In the genomic region with DNA sequence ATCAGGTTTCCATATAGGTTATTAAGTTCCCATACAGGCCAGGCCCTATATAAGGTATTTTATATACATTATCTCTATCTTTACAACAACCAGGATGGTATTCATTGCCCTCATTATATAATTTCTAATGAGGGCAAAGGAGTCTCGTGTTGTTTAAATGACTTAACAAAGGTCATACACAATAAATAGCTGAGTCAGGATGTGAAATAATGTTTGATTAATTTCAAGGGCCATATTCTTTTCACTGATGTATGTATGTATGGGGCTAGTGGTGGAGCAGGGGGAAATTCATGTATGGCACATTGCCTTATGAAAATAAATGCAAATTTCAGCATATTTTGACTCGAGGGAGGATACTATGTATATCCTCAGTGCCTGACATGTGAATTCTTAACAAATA, we compare ENCODE assay signal across 18 cellular contexts.
DNase-seq lines count a peak whose midpoint lies in the region; ATAC-seq, FAIRE-seq and TF ChIP-seq lines count a peak whose summit lies in the region.
"Had no signal": no experiment of that assay in that cellular context is flagged by ENCODE, and none has a peak within 500 bp of the region (broad histone marks: within the 10 kb centered on the region; RNA-seq: fewer than 3 reads in every experiment).

No MANE protein-coding gene starts in this region.

- H3K36me3 ChIP-seq in K562 (ENCODE audit: control insufficient read depth, insufficient read depth, low read length) (no peaks in the 10 kb centered on the region), left ventricle myocardium inferior (no peaks in the 10 kb centered on the region), MM.1S (replicated peaks; ENCODE audit: insufficient read depth, low read length) (no peaks in the 10 kb centered on the region)

- H3K4me3 ChIP-seq in A549 = no peak overlapping the region
- no peak overlapping the region for H3K4me3 ChIP-seq in K562
- no peak overlapping the region for H3K4me3 ChIP-seq in left ventricle myocardium inferior
- no peak overlapping the region for H3K4me3 ChIP-seq in MM.1S (ENCODE audit: low read length)
- H3K4me3 ChIP-seq: GM23338 had no signal

- no peak overlapping the region for H3K4me2 ChIP-seq in A549
- no peak overlapping the region for H3K4me2 ChIP-seq in K562 (ENCODE audit: insufficient read depth, low read length)
- H3K4me2 ChIP-seq in MM.1S (ENCODE audit: low read depth, low read length) = no peak overlapping the region
- H3K4me2 ChIP-seq: GM23338 had no signal

- H3K9me3 ChIP-seq in A549 = no peaks in the 10 kb centered on the region
- no peaks in the 10 kb centered on the region for H3K9me3 ChIP-seq in K562 (replicated peaks; ENCODE audit: control insufficient read depth, insufficient read depth, low read depth, low read length)
- H3K9me3 ChIP-seq in left ventricle myocardium inferior (replicated peaks) = no peaks in the 10 kb centered on the region
- H3K9me3 ChIP-seq in MM.1S (replicated peaks; ENCODE audit: insufficient read depth, low read length) = no peaks in the 10 kb centered on the region

- TF ChIP-seq CTCF in A549 (IDR thresholded peaks at IDR 0.05) = no peak
- TF ChIP-seq CTCF in K562 (IDR thresholded peaks at IDR 0.05 in 2 of 3, conservative IDR thresholded peaks at IDR 0.05 in 1 of 3; ENCODE audit: insufficient read depth in 2 of 3, low read depth in 1 of 3, low read length in 3 of 3) = no peak
- TF ChIP-seq CTCF in left ventricle myocardium inferior (IDR thresholded peaks at IDR 0.05; ENCODE audit: borderline replicate concordance) = no peak
- no peak for TF ChIP-seq CTCF in MM.1S (IDR thresholded peaks at IDR 0.05; ENCODE audit: low read length)

- H3K4me1 ChIP-seq in A549 (no peaks in the 10 kb centered on the region), K562 (replicated peaks in 1 of 2; ENCODE audit: control insufficient read depth in 2 of 2, insufficient read depth in 2 of 2, low read length in 2 of 2) (no peaks in the 10 kb centered on the region), left ventricle myocardium inferior (no peaks in the 10 kb centered on the region), MM.1S (ENCODE audit: low read length) (no peaks in the 10 kb centered on the region; the same call in 1 of the 2 replicates)

- no peak for TF ChIP-seq RAD21 in A549 (conservative IDR thresholded peaks at IDR 0.05 in 1 of 2, IDR thresholded peaks at IDR 0.05 in 1 of 2)
- no peak for TF ChIP-seq RAD21 in K562 (CRISPR knock-in tag; conservative IDR thresholded peaks at IDR 0.05 in 1 of 2, IDR thresholded peaks at IDR 0.05 in 1 of 2)

- no peaks in the 10 kb centered on the region for H3F3A ChIP-seq in MM.1S (ENCODE audit: insufficient read depth, low read length)

- TF ChIP-seq POLR2A in A549 (IDR thresholded peaks at IDR 0.05; ENCODE audit: low read length) (no peak), K562 (conservative IDR thresholded peaks at IDR 0.05) (no peak)

- H3K9ac ChIP-seq in K562 (ENCODE audit: insufficient read depth in 1 of 2, low read depth in 2 of 2, low read length in 2 of 2) (no peak overlapping the region), MM.1S (ENCODE audit: low read length) (no peak overlapping the region)

- DNase-seq in A549 (ENCODE audit: low read depth in 1 of 2, low spot score in 1 of 2) = no peak
- peak; percentile 74 to 77 for DNase-seq in NCI-H526 (lab: John Stamatoyannopoulos, UW)
- DNase-seq in K562 (ENCODE audit: extremely low read depth in 1 of 4, low spot score in 3 of 4) = no peak
- no peak for DNase-seq in left ventricle myocardium inferior
- DNase-seq in activated gamma-delta T cell (lab: John Stamatoyannopoulos, UW) = no peak
- no peak for DNase-seq in MM.1S
- DNase-seq: 8988T; C1 segment of cervical spinal cord; Calu3; CD4-positive, alpha-beta memory T cell; COR-L47; DMS153; DND-41; H9 had no signal

- WGBS in A549 (ENCODE audit: missing lambda C conversion rate) = 0% methylated on average over 2 of the region's 2 CpGs
- WGBS in K562 (ENCODE audit: insufficient coverage, low coverage, missing lambda C conversion rate) = 0% methylated on average over 2 of the region's 2 CpGs

- no peaks in the 10 kb centered on the region for H3K79me2 ChIP-seq in K562 (ENCODE audit: control insufficient read depth, insufficient read depth, low read length)
- no peaks in the 10 kb centered on the region for H3K79me2 ChIP-seq in MM.1S (ENCODE audit: low read length)

- no peak for FAIRE-seq in A549 (lab: Jason Lieb, UNC)
- FAIRE-seq in K562 (lab: Jason Lieb, UNC) = no peak
- FAIRE-seq: G401.6, GM12892 had no signal

- H3K9me1 ChIP-seq in K562 (ENCODE audit: control insufficient read depth, insufficient read depth, low read length) = no peaks in the 10 kb centered on the region

- TF ChIP-seq EP300 in A549 (IDR thresholded peaks at IDR 0.05) (no peak), K562 (IDR thresholded peaks at IDR 0.05; ENCODE audit: low read length) (no peak)

- H2AFZ ChIP-seq in K562 (ENCODE audit: low read depth, low read length) = no peak overlapping the region
- H2AFZ ChIP-seq in MM.1S (ENCODE audit: low read length) = no peak overlapping the region

- H3K27me3 ChIP-seq in K562 (ENCODE audit: control insufficient read depth in 2 of 2, insufficient read depth in 2 of 2, low read length in 2 of 2) (no peaks in the 10 kb centered on the region; a peak in 1 of 5 replicates), left ventricle myocardium inferior (ENCODE audit: low read depth) (no peaks in the 10 kb centered on the region), MM.1S (replicated peaks; ENCODE audit: insufficient read depth, low read length) (no peaks in the 10 kb centered on the region)

- no peak overlapping the region for H3K27ac ChIP-seq in A549
- H3K27ac ChIP-seq in K562 (ENCODE audit: extremely low read depth, low read depth, low read length) = no peak overlapping the region
- H3K27ac ChIP-seq in left ventricle myocardium inferior (replicated peaks) = no peak overlapping the region
- no peak overlapping the region for H3K27ac ChIP-seq in MM.1S (ENCODE audit: low read length)

- no TSS peak for BruUV-seq in K562 (replicated peaks; lab: Mats Ljungman, UMichigan)

- intact Hi-C loops in K562 (cut with micrococcal nuclease) (no loop called here), left ventricle myocardium inferior (cut with micrococcal nuclease) (no loop called here)

- ATAC-seq in A549 (no peak), K562 (no peak)
- ATAC-seq: GM23338, HCT116 had no signal

- H3K9me2 ChIP-seq in MM.1S (replicated peaks; ENCODE audit: insufficient read depth, low read length) = no peaks in the 10 kb centered on the region

- in situ Hi-C loops in K562 (cut with MboI) = no loop called here

- POLR2A ChIA-PET in A549 (lab: Yijun Ruan, JAX) (no interaction called here), K562 (lab: Yijun Ruan, JAX) (no interaction called here)

- CTCF ChIA-PET in A549 (lab: Yijun Ruan, JAX) (no interaction called here), K562 (lab: Yijun Ruan, JAX; ENCODE audit: low intra/inter-chr PET ratio) (no interaction called here)

- no peaks in the 10 kb centered on the region for H4K20me1 ChIP-seq in K562 (replicated peaks; ENCODE audit: control insufficient read depth, insufficient read depth, low read length)
- no peaks in the 10 kb centered on the region for H4K20me1 ChIP-seq in MM.1S (ENCODE audit: insufficient read depth, low read length)

TF ChIP-seq in A549, 52 proteins besides CTCF, POLR2A, EP300 and RAD21:
- TF ChIP-seq ESRRA (IDR thresholded peaks at IDR 0.05; ENCODE audit: borderline replicate concordance, low read length) = no peak
- no peak for TF ChIP-seq TFCP2L1 (CRISPR knock-in tag; IDR thresholded peaks at IDR 0.05)
- TF ChIP-seq, protein P1, sequence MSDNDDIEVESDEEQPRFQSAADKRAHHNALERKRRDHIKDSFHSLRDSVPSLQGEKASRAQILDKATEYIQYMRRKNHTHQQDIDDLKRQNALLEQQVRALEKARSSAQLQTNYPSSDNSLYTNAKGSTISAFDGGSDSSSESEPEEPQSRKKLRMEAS (IDR thresholded peaks at IDR 0.05) = no peak
- TF ChIP-seq SMC3 (IDR thresholded peaks at IDR 0.05) = no peak
- no peak for TF ChIP-seq ZFP36 (IDR thresholded peaks at IDR 0.05; ENCODE audit: borderline replicate concordance, partially characterized antibody)
- TF ChIP-seq GATA3 (IDR thresholded peaks at IDR 0.05; ENCODE audit: borderline replicate concordance) = no peak
- peak; percentile 38 for TF ChIP-seq MAFK (IDR thresholded peaks at IDR 0.05; ENCODE audit: partially characterized antibody)

TF ChIP-seq in K562, 482 proteins besides CTCF, POLR2A, EP300 and RAD21:
- TF ChIP-seq, protein P2, sequence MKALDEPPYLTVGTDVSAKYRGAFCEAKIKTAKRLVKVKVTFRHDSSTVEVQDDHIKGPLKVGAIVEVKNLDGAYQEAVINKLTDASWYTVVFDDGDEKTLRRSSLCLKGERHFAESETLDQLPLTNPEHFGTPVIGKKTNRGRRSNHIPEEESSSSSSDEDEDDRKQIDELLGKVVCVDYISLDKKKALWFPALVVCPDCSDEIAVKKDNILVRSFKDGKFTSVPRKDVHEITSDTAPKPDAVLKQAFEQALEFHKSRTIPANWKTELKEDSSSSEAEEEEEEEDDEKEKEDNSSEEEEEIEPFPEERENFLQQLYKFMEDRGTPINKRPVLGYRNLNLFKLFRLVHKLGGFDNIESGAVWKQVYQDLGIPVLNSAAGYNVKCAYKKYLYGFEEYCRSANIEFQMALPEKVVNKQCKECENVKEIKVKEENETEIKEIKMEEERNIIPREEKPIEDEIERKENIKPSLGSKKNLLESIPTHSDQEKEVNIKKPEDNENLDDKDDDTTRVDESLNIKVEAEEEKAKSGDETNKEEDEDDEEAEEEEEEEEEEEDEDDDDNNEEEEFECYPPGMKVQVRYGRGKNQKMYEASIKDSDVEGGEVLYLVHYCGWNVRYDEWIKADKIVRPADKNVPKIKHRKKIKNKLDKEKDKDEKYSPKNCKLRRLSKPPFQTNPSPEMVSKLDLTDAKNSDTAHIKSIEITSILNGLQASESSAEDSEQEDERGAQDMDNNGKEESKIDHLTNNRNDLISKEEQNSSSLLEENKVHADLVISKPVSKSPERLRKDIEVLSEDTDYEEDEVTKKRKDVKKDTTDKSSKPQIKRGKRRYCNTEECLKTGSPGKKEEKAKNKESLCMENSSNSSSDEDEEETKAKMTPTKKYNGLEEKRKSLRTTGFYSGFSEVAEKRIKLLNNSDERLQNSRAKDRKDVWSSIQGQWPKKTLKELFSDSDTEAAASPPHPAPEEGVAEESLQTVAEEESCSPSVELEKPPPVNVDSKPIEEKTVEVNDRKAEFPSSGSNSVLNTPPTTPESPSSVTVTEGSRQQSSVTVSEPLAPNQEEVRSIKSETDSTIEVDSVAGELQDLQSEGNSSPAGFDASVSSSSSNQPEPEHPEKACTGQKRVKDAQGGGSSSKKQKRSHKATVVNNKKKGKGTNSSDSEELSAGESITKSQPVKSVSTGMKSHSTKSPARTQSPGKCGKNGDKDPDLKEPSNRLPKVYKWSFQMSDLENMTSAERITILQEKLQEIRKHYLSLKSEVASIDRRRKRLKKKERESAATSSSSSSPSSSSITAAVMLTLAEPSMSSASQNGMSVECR (CRISPR knock-in tag; IDR thresholded peaks at IDR 0.05) = no peak
- peak; percentile 47 for TF ChIP-seq ZNF316 (IDR thresholded peaks at IDR 0.05)
- TF ChIP-seq MAFG (tag; conservative IDR thresholded peaks at IDR 0.05) = peak; percentile 21; the same call in 1 of the 2 replicates

Comparison
In these comparisons a context has a peak if more than half of its experiments do, and no peak if none do; other contexts are left out.
1. DNase-seq: peak in NCI-H526 (2 of 2); none in A549 (0 of 2), K562 (0 of 4), left ventricle myocardium inferior (single experiment), activated gamma-delta T cell (single experiment) and MM.1S (single experiment).